1 cellular context compared by ENCODE assay signal in the genomic region with DNA sequence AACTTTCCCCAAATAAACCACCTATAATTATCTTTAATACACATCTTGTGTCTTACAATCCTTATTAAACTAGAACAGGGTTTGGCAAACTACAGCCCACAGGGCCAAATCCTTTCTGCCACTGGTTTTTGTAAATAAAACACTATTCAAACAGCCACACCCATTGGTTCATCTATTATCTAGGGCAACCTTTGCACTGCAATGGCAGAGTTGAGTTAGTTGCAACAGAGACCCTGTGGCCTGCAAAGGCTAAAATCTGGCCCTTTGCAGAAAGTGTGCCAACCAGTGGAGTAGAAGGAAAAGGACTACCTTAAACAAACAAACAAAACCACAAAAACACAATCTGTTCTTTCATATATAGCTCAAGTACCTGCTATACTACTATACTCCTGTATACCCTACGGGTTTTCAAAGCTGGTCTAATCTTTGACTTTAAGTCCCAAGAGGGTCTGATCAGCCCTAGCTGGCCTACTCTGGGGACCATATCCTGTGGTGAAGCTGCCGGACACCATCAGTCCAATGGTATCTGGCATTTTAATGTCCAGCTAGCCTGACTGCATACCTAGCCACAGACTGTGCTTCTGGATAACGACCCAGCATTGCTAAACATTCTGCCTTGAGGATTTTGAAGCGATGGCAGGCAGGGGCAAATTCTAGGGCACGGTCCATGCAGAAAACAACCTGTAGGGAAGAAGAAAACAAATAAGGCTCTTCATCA.
TF ChIP-seq lines count a peak whose summit lies in the region.

No MANE protein-coding gene starts in this region.

TF ChIP-seq in HepG2, 621 proteins besides CTCF, POLR2A, EP300 and RAD21 (continued from another document and continues in another):
- TF ChIP-seq, protein P1, sequence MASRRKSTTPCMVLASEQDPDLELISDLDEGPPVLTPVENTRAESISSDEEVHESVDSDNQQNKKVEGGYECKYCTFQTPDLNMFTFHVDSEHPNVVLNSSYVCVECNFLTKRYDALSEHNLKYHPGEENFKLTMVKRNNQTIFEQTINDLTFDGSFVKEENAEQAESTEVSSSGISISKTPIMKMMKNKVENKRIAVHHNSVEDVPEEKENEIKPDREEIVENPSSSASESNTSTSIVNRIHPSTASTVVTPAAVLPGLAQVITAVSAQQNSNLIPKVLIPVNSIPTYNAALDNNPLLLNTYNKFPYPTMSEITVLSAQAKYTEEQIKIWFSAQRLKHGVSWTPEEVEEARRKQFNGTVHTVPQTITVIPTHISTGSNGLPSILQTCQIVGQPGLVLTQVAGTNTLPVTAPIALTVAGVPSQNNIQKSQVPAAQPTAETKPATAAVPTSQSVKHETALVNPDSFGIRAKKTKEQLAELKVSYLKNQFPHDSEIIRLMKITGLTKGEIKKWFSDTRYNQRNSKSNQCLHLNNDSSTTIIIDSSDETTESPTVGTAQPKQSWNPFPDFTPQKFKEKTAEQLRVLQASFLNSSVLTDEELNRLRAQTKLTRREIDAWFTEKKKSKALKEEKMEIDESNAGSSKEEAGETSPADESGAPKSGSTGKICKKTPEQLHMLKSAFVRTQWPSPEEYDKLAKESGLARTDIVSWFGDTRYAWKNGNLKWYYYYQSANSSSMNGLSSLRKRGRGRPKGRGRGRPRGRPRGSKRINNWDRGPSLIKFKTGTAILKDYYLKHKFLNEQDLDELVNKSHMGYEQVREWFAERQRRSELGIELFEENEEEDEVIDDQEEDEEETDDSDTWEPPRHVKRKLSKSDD (CRISPR knock-in tag; IDR thresholded peaks at IDR 0.05; ENCODE audit: low read depth), result no peak
- TF ChIP-seq ZNF841 (CRISPR knock-in tag; IDR thresholded peaks at IDR 0.05; ENCODE audit: borderline replicate concordance) (no peak), THYN1 (CRISPR knock-in tag; IDR thresholded peaks at IDR 0.05; ENCODE audit: borderline replicate concordance, low read depth) (no peak), ZNF235 (CRISPR knock-in tag; IDR thresholded peaks at IDR 0.05; ENCODE audit: borderline replicate concordance) (no peak), FOXM1 (CRISPR knock-in tag; IDR thresholded peaks at IDR 0.05) (no peak), ZNF317 (CRISPR knock-in tag; IDR thresholded peaks at IDR 0.05) (no peak), JUNB (CRISPR knock-in tag; IDR thresholded peaks at IDR 0.05; ENCODE audit: borderline replicate concordance) (no peak), HMGA1 (CRISPR knock-in tag; conservative IDR thresholded peaks at IDR 0.05) (no peak), ZNF296 (CRISPR knock-in tag; conservative IDR thresholded peaks at IDR 0.05) (no peak), MAF1 (CRISPR knock-in tag; IDR thresholded peaks at IDR 0.05; ENCODE audit: borderline replicate concordance) (no peak), GATAD1 (CRISPR knock-in tag; IDR thresholded peaks at IDR 0.05) (peak; percentile 48; the same call in 1 of the 2 replicates), ZNF253 (CRISPR knock-in tag; IDR thresholded peaks at IDR 0.05; ENCODE audit: borderline replicate concordance) (no peak), ZBTB20 (CRISPR knock-in tag; IDR thresholded peaks at IDR 0.05; ENCODE audit: borderline replicate concordance, low read depth) (no peak), DMAP1 (CRISPR knock-in tag; IDR thresholded peaks at IDR 0.05) (peak; percentile 69; the same call in 1 of the 2 replicates), ZNF558 (CRISPR knock-in tag; IDR thresholded peaks at IDR 0.05; ENCODE audit: borderline replicate concordance) (no peak), ZNF773 (CRISPR knock-in tag; IDR thresholded peaks at IDR 0.05; ENCODE audit: borderline replicate concordance) (no peak), ZNF878 (CRISPR knock-in tag; IDR thresholded peaks at IDR 0.05) (no peak), ZNF746 (CRISPR knock-in tag; IDR thresholded peaks at IDR 0.05) (no peak), NFRKB (IDR thresholded peaks at IDR 0.05) (no peak), ZSCAN25 (CRISPR knock-in tag; IDR thresholded peaks at IDR 0.05) (0 out of 2 replicates have a peak, but pooled peaks have one; percentile 29), RORA (CRISPR knock-in tag; IDR thresholded peaks at IDR 0.05) (no peak)
- TF ChIP-seq, protein P2, sequence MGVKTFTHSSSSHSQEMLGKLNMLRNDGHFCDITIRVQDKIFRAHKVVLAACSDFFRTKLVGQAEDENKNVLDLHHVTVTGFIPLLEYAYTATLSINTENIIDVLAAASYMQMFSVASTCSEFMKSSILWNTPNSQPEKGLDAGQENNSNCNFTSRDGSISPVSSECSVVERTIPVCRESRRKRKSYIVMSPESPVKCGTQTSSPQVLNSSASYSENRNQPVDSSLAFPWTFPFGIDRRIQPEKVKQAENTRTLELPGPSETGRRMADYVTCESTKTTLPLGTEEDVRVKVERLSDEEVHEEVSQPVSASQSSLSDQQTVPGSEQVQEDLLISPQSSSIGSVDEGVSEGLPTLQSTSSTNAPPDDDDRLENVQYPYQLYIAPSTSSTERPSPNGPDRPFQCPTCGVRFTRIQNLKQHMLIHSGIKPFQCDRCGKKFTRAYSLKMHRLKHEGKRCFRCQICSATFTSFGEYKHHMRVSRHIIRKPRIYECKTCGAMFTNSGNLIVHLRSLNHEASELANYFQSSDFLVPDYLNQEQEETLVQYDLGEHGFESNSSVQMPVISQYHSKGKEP (CRISPR knock-in tag; IDR thresholded peaks at IDR 0.05), result no peak
- TF ChIP-seq, protein P3, sequence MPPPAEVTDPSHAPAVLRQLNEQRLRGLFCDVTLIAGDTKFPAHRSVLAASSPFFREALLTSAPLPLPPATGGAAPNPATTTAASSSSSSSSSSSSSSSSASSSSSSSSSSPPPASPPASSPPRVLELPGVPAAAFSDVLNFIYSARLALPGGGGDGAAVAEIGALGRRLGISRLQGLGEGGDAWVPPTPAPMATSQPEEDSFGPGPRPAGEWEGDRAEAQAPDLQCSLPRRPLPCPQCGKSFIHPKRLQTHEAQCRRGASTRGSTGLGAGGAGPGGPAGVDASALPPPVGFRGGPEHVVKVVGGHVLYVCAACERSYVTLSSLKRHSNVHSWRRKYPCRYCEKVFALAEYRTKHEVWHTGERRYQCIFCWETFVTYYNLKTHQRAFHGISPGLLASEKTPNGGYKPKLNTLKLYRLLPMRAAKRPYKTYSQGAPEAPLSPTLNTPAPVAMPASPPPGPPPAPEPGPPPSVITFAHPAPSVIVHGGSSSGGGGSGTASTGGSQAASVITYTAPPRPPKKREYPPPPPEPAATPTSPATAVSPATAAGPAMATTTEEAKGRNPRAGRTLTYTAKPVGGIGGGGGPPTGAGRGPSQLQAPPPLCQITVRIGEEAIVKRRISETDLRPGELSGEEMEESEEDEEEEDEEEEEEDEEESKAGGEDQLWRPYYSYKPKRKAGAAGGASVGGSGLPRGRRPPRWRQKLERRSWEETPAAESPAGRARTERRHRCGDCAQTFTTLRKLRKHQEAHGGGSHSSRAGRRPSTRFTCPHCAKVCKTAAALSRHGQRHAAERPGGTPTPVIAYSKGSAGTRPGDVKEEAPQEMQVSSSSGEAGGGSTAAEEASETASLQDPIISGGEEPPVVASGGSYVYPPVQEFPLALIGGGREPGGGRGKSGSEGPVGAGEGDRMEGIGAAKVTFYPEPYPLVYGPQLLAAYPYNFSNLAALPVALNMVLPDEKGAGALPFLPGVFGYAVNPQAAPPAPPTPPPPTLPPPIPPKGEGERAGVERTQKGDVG (CRISPR knock-in tag; IDR thresholded peaks at IDR 0.05; ENCODE audit: borderline replicate concordance), result no peak
- TF ChIP-seq, protein P4, sequence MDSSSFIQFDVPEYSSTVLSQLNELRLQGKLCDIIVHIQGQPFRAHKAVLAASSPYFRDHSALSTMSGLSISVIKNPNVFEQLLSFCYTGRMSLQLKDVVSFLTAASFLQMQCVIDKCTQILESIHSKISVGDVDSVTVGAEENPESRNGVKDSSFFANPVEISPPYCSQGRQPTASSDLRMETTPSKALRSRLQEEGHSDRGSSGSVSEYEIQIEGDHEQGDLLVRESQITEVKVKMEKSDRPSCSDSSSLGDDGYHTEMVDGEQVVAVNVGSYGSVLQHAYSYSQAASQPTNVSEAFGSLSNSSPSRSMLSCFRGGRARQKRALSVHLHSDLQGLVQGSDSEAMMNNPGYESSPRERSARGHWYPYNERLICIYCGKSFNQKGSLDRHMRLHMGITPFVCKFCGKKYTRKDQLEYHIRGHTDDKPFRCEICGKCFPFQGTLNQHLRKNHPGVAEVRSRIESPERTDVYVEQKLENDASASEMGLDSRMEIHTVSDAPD (CRISPR knock-in tag; IDR thresholded peaks at IDR 0.05), result peak; percentile 94
- TF ChIP-seq, protein P5, sequence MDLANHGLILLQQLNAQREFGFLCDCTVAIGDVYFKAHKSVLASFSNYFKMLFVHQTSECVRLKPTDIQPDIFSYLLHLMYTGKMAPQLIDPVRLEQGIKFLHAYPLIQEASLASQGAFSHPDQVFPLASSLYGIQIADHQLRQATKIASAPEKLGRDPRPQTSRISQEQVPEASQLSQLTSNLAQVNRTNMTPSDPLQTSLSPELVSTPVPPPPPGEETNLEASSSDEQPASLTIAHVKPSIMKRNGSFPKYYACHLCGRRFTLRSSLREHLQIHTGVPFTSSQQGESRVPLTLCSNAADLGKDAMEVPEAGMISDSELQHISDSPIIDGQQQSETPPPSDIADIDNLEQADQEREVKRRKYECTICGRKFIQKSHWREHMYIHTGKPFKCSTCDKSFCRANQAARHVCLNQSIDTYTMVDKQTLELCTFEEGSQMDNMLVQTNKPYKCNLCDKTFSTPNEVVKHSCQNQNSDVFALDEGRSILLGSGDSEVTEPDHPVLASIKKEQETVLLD (CRISPR knock-in tag; IDR thresholded peaks at IDR 0.05; ENCODE audit: low read depth), result no peak
- TF ChIP-seq, protein P6, sequence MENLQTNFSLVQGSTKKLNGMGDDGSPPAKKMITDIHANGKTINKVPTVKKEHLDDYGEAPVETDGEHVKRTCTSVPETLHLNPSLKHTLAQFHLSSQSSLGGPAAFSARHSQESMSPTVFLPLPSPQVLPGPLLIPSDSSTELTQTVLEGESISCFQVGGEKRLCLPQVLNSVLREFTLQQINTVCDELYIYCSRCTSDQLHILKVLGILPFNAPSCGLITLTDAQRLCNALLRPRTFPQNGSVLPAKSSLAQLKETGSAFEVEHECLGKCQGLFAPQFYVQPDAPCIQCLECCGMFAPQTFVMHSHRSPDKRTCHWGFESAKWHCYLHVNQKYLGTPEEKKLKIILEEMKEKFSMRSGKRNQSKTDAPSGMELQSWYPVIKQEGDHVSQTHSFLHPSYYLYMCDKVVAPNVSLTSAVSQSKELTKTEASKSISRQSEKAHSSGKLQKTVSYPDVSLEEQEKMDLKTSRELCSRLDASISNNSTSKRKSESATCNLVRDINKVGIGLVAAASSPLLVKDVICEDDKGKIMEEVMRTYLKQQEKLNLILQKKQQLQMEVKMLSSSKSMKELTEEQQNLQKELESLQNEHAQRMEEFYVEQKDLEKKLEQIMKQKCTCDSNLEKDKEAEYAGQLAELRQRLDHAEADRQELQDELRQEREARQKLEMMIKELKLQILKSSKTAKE (CRISPR knock-in tag; IDR thresholded peaks at IDR 0.05; ENCODE audit: borderline replicate concordance), result no peak
- TF ChIP-seq, protein P7, sequence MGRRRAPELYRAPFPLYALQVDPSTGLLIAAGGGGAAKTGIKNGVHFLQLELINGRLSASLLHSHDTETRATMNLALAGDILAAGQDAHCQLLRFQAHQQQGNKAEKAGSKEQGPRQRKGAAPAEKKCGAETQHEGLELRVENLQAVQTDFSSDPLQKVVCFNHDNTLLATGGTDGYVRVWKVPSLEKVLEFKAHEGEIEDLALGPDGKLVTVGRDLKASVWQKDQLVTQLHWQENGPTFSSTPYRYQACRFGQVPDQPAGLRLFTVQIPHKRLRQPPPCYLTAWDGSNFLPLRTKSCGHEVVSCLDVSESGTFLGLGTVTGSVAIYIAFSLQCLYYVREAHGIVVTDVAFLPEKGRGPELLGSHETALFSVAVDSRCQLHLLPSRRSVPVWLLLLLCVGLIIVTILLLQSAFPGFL (CRISPR knock-in tag; IDR thresholded peaks at IDR 0.05), result no peak
- TF ChIP-seq, protein P8, sequence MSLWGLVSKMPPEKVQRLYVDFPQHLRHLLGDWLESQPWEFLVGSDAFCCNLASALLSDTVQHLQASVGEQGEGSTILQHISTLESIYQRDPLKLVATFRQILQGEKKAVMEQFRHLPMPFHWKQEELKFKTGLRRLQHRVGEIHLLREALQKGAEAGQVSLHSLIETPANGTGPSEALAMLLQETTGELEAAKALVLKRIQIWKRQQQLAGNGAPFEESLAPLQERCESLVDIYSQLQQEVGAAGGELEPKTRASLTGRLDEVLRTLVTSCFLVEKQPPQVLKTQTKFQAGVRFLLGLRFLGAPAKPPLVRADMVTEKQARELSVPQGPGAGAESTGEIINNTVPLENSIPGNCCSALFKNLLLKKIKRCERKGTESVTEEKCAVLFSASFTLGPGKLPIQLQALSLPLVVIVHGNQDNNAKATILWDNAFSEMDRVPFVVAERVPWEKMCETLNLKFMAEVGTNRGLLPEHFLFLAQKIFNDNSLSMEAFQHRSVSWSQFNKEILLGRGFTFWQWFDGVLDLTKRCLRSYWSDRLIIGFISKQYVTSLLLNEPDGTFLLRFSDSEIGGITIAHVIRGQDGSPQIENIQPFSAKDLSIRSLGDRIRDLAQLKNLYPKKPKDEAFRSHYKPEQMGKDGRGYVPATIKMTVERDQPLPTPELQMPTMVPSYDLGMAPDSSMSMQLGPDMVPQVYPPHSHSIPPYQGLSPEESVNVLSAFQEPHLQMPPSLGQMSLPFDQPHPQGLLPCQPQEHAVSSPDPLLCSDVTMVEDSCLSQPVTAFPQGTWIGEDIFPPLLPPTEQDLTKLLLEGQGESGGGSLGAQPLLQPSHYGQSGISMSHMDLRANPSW (CRISPR knock-in tag; IDR thresholded peaks at IDR 0.05; ENCODE audit: borderline replicate concordance), result no peak
- TF ChIP-seq, protein P9, sequence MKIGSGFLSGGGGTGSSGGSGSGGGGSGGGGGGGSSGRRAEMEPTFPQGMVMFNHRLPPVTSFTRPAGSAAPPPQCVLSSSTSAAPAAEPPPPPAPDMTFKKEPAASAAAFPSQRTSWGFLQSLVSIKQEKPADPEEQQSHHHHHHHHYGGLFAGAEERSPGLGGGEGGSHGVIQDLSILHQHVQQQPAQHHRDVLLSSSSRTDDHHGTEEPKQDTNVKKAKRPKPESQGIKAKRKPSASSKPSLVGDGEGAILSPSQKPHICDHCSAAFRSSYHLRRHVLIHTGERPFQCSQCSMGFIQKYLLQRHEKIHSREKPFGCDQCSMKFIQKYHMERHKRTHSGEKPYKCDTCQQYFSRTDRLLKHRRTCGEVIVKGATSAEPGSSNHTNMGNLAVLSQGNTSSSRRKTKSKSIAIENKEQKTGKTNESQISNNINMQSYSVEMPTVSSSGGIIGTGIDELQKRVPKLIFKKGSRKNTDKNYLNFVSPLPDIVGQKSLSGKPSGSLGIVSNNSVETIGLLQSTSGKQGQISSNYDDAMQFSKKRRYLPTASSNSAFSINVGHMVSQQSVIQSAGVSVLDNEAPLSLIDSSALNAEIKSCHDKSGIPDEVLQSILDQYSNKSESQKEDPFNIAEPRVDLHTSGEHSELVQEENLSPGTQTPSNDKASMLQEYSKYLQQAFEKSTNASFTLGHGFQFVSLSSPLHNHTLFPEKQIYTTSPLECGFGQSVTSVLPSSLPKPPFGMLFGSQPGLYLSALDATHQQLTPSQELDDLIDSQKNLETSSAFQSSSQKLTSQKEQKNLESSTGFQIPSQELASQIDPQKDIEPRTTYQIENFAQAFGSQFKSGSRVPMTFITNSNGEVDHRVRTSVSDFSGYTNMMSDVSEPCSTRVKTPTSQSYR (CRISPR knock-in tag; IDR thresholded peaks at IDR 0.05; ENCODE audit: borderline replicate concordance), result no peak
